ENCODE assay signal across 32 cellular contexts in genomic region chr18:13095466-13095865, GRCh38.
"Had no signal": no experiment of that assay in that cellular context is flagged by ENCODE, and none has a peak within 500 bp of the region (broad histone marks: within the 10 kb centered on the region; RNA-seq: fewer than 3 reads in every experiment).

No MANE protein-coding gene starts in this region.

- H3K27ac Mint-ChIP-seq: activated CD4-positive, alpha-beta memory T cell treated with anti-CD3 and anti-CD28 coated beads for 36 hours; activated CD4-positive, alpha-beta T cell treated with anti-CD3 and anti-CD28 coated beads for 36 hours; activated CD4-positive, alpha-beta T cell treated with anti-CD3 and anti-CD28 coated beads, Interleukin-2, amount 10 ng/mL, durations not matched to agents 24 days and 14 days; activated CD8-positive, alpha-beta memory T cell treated with anti-CD3 and anti-CD28 coated beads, Interleukin-2, amount 10 ng/mL, durations not matched to agents 7 days and 5 days; activated CD8-positive, alpha-beta T cell treated with anti-CD3 and anti-CD28 coated beads, Interleukin-2, amount 10 ng/mL, durations not matched to agents 7 days and 5 days; activated naive CD8-positive, alpha-beta T cell; activated T-helper 17 cell treated with anti-CD3 and anti-CD28 coated beads, Interleukin-2, amount 50 U/mL, for 72 hours; effector memory CD8-positive, alpha-beta T cell had no signal

- H3K4me3 ChIP-seq: esophagus muscularis mucosa, gastrocnemius medialis had no signal

- H3K4me1 Mint-ChIP-seq: activated CD4-positive, alpha-beta T cell treated with anti-CD3 and anti-CD28 coated beads for 36 hours; activated CD4-positive, alpha-beta T cell treated with anti-CD3 and anti-CD28 coated beads, Interleukin-2, amount 10 ng/mL, durations not matched to agents 24 days and 14 days; activated CD8-positive, alpha-beta memory T cell treated with anti-CD3 and anti-CD28 coated beads, Interleukin-2, amount 10 ng/mL, durations not matched to agents 7 days and 5 days; activated T-helper 17 cell treated with anti-CD3 and anti-CD28 coated beads, Interleukin-2, amount 50 U/mL, for 72 hours had no signal

- ATAC-seq: activated CD4-positive, alpha-beta T cell treated with anti-CD3 and anti-CD28 coated beads for 36 hours; activated CD8-positive, alpha-beta memory T cell treated with anti-CD3 and anti-CD28 coated beads, Interleukin-2, amount 10 ng/mL, durations not matched to agents 7 days and 5 days; activated CD8-positive, alpha-beta T cell treated with anti-CD3 and anti-CD28 coated beads, Interleukin-2, amount 10 ng/mL, durations not matched to agents 7 days and 5 days; activated T-helper 17 cell treated with anti-CD3 and anti-CD28 coated beads, Interleukin-2, amount 50 U/mL, for 72 hours; effector memory CD8-positive, alpha-beta T cell; foreskin keratinocyte; gastrocnemius medialis had no signal

- H3K27ac ChIP-seq: brain microvascular endothelial cell, esophagus muscularis mucosa, foreskin keratinocyte, gastrocnemius medialis had no signal

- FAIRE-seq: astrocyte, bronchial epithelial cell, colon had no signal

- H3K27me3 ChIP-seq: brain microvascular endothelial cell, esophagus muscularis mucosa, foreskin keratinocyte, gastrocnemius medialis had no signal

- H3K4me3 Mint-ChIP-seq: activated CD4-positive, alpha-beta memory T cell treated with anti-CD3 and anti-CD28 coated beads for 36 hours; activated CD4-positive, alpha-beta T cell treated with anti-CD3 and anti-CD28 coated beads for 36 hours; activated CD4-positive, alpha-beta T cell treated with anti-CD3 and anti-CD28 coated beads, Interleukin-2, amount 10 ng/mL, durations not matched to agents 24 days and 14 days; activated CD8-positive, alpha-beta memory T cell treated with anti-CD3 and anti-CD28 coated beads, Interleukin-2, amount 10 ng/mL, durations not matched to agents 7 days and 5 days; activated CD8-positive, alpha-beta T cell treated with anti-CD3 and anti-CD28 coated beads, Interleukin-2, amount 10 ng/mL, durations not matched to agents 7 days and 5 days; activated naive CD8-positive, alpha-beta T cell; activated T-helper 17 cell treated with anti-CD3 and anti-CD28 coated beads, Interleukin-2, amount 50 U/mL, for 72 hours; effector memory CD8-positive, alpha-beta T cell had no signal

- H3K27me3 Mint-ChIP-seq: activated CD4-positive, alpha-beta memory T cell treated with anti-CD3 and anti-CD28 coated beads for 36 hours; activated CD4-positive, alpha-beta T cell treated with anti-CD3 and anti-CD28 coated beads for 36 hours; activated CD4-positive, alpha-beta T cell treated with anti-CD3 and anti-CD28 coated beads, Interleukin-2, amount 10 ng/mL, durations not matched to agents 24 days and 14 days; activated CD8-positive, alpha-beta memory T cell treated with anti-CD3 and anti-CD28 coated beads, Interleukin-2, amount 10 ng/mL, durations not matched to agents 7 days and 5 days; activated naive CD8-positive, alpha-beta T cell; activated T-helper 17 cell treated with anti-CD3 and anti-CD28 coated beads, Interleukin-2, amount 50 U/mL, for 72 hours; effector memory CD8-positive, alpha-beta T cell had no signal

- DNase-seq: activated CD4-positive, alpha-beta memory T cell treated with anti-CD3 and anti-CD28 coated beads for 36 hours; activated CD4-positive, alpha-beta T cell treated with anti-CD3 and anti-CD28 coated beads for 36 hours; activated CD4-positive, alpha-beta T cell treated with anti-CD3 and anti-CD28 coated beads, Interleukin-2, amount 10 ng/mL, durations not matched to agents 24 days and 14 days; activated CD4-positive, CD25-positive, alpha-beta regulatory T cell; activated CD4-positive, CD25-positive, alpha-beta regulatory T cell treated with anti-CD3 and anti-CD28 coated beads, Interleukin-2, amount 50 U/mL, for 72 hours; activated CD8-positive, alpha-beta memory T cell treated with anti-CD3 and anti-CD28 coated beads, Interleukin-2, amount 10 ng/mL, durations not matched to agents 7 days and 5 days; activated CD8-positive, alpha-beta memory T cell treated with anti-CD3 and anti-CD28 coated beads, Interleukin-2, amount 50 U/mL, for 4 hours; activated CD8-positive, alpha-beta T cell treated with anti-CD3 and anti-CD28 coated beads, Interleukin-2, amount 10 ng/mL, durations not matched to agents 7 days and 5 days; activated effector memory CD4-positive, alpha-beta T cell treated with Interleukin-2 at 50 U/mL for 16 hours; activated gamma-delta T cell treated with Interleukin-2 at 50 U/mL for 16 hours; activated naive CD4-positive, alpha-beta T cell treated with anti-CD3 and anti-CD28 coated beads, Interleukin-2, amount 50 U/mL, for 16 hours; activated naive CD4-positive, alpha-beta T cell treated with Interleukin-2 at 50 U/mL for 16 hours; activated T-cell treated with anti-CD3 and anti-CD28 coated beads, Interleukin-2, amount 50 U/mL, for 1 hour; amniotic stem cell; anterior cingulate cortex; brain microvascular endothelial cell; cortex of kidney; dermis blood vessel endothelial cell; effector CD4-positive, alpha-beta T cell; effector memory CD8-positive, alpha-beta T cell; erythroblast; foreskin keratinocyte; gastrocnemius medialis; glutamatergic neuron; T-helper 1 cell; T-helper 2 cell had no signal

- H3K4me1 ChIP-seq: esophagus muscularis mucosa, foreskin keratinocyte, gastrocnemius medialis had no signal

- H3K9me3 ChIP-seq: esophagus muscularis mucosa, gastrocnemius medialis had no signal
